ENCODE assay signal across 16 cellular contexts in the genomic region with DNA sequence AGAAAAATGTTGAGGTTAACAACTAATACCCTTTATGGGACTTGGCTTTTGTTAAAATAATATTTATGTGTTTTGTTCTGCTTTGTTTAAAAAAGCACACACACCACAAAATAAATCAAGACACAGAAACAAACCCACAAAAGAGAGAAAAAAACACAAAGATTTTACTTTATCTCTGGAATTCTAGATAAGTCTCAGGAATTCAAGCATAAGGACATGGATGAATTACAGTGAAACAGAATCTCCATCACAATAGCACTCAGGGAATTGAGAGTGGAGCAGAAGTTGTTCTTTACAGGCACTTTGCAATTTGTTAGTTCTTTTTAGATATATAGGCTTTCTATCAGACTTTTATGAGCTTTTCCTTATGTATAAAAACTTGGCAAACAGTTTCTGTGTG.
DNase-seq lines count a peak whose midpoint lies in the region; ATAC-seq, FAIRE-seq and TF ChIP-seq lines count a peak whose summit lies in the region.
"Had no signal": no experiment of that assay in that cellular context is flagged by ENCODE, and none has a peak within 500 bp of the region (broad histone marks: within the 10 kb centered on the region; RNA-seq: fewer than 3 reads in every experiment).

No MANE protein-coding gene starts in this region.

- peak; percentile 66 for DNase-seq in astrocyte (ENCODE audit: low read depth)
- DNase-seq in iPS DF 6.9 (ENCODE audit: low read depth, low spot score), result peak; percentile 16
- DNase-seq in pancreas, result no peak
- no peak for DNase-seq in CD4-positive, alpha-beta T cell
- no peak for DNase-seq in effector CD4-positive, alpha-beta T cell
- DNase-seq: DMS 273 treated with DMSO at 0.1 percent for 48 hours, Karpas-422, MM.1S, NCI-H1105, NCI-H1694 treated with DMSO at 0.1 percent for 48 hours, NCI-H510A, SHP77 had no signal

- POLR2A ChIA-PET in CD4-positive, alpha-beta T cell (lab: Charles Lee), result interaction anchor here (0.5 kb wide), 1 partner anchor 1242 kb away, joined by 3 read pairs; no protein-coding TSS in a partner anchor

- H3K36me3 ChIP-seq in HUES64 (ENCODE audit: insufficient read depth, low read length) (no peaks in the 10 kb centered on the region), astrocyte (ENCODE audit: insufficient read depth, low read length) (no peaks in the 10 kb centered on the region), iPS DF 6.9 (ENCODE audit: control insufficient read depth, insufficient read depth, low read length) (no peaks in the 10 kb centered on the region), pancreas (no peaks in the 10 kb centered on the region)

- no peak overlapping the region; the same call in 1 of the 2 replicates for H3K4me3 ChIP-seq in HUES64 (ENCODE audit: low read length)
- no peak overlapping the region for H3K4me3 ChIP-seq in astrocyte (ENCODE audit: insufficient read depth, low read depth, low read length)
- no peak overlapping the region for H3K4me3 ChIP-seq in iPS DF 6.9 (ENCODE audit: low read length)
- no peak overlapping the region for H3K4me3 ChIP-seq in pancreas

- no peak for TF ChIP-seq CTCF in astrocyte (IDR thresholded peaks at IDR 0.05; ENCODE audit: insufficient read depth, low read depth, low read length)
- no peak for TF ChIP-seq CTCF in pancreas (IDR thresholded peaks at IDR 0.05)
- TF ChIP-seq CTCF in CD4-positive, alpha-beta T cell (IDR thresholded peaks at IDR 0.05), result no peak

- no peak overlapping the region for H3K4me2 ChIP-seq in astrocyte (ENCODE audit: low read length)

- H3K9ac ChIP-seq in HUES64 (ENCODE audit: low read depth, low read length), result peak overlapping the region; percentile 16; the same call in 1 of the 2 replicates
- H3K9ac ChIP-seq in astrocyte (ENCODE audit: low read length), result no peak overlapping the region

- no peaks in the 10 kb centered on the region for H3K9me3 ChIP-seq in HUES64 (ENCODE audit: insufficient read depth, low read depth, low read length)
- H3K9me3 ChIP-seq in astrocyte (ENCODE audit: insufficient read depth, low read depth, low read length), result no peaks in the 10 kb centered on the region
- no peaks in the 10 kb centered on the region for H3K9me3 ChIP-seq in iPS DF 6.9 (ENCODE audit: control insufficient read depth, insufficient read depth, low read length)
- no peaks in the 10 kb centered on the region for H3K9me3 ChIP-seq in pancreas
- no peaks in the 10 kb centered on the region for H3K9me3 ChIP-seq in CD4-positive, alpha-beta T cell (ENCODE audit: control insufficient read depth, low read length)

- H3K27ac Mint-ChIP-seq in astrocyte (ENCODE audit: unreplicated experiment), result no peak overlapping the region
- H3K27ac Mint-ChIP-seq in CD4-positive, alpha-beta T cell, result no peak overlapping the region

- H3K27ac ChIP-seq in HUES64 (ENCODE audit: low read depth, low read length) (peak overlapping the region; percentile 76), astrocyte (ENCODE audit: low read depth, low read length) (no peak overlapping the region), iPS DF 6.9 (ENCODE audit: low read length) (no peak overlapping the region), pancreas (no peak overlapping the region)
- no peak overlapping the region for H3K27ac ChIP-seq in CD4-positive, alpha-beta T cell (ENCODE audit: low read depth, low read length)

- H3K27me3 Mint-ChIP-seq in astrocyte (ENCODE audit: low read depth, unreplicated experiment), result no peaks in the 10 kb centered on the region
- no peaks in the 10 kb centered on the region for H3K27me3 Mint-ChIP-seq in CD4-positive, alpha-beta T cell

- no peak for ATAC-seq in pancreas
- ATAC-seq in CD4-positive, alpha-beta T cell (ENCODE audit: poor library complexity), result no peak
- no peak for ATAC-seq in GM21367 (IDR thresholded peaks at IDR 0.05; ENCODE audit: unreplicated experiment)
- ATAC-seq: HCT116 had no signal

- peaks cover 1% of the 10 kb centered on the region for H3K4me1 Mint-ChIP-seq in astrocyte (ENCODE audit: low read depth, unreplicated experiment)
- no peaks in the 10 kb centered on the region for H3K4me1 Mint-ChIP-seq in CD4-positive, alpha-beta T cell (ENCODE audit: low read depth)

- FAIRE-seq in astrocyte (lab: Jason Lieb, UNC) (no peak), pancreas (lab: Jason Lieb, UNC) (peak; percentile 67)
- FAIRE-seq: RCC 7860 had no signal

- no peak overlapping the region for H3K4me3 Mint-ChIP-seq in astrocyte (ENCODE audit: unreplicated experiment)
- no peak overlapping the region for H3K4me3 Mint-ChIP-seq in CD4-positive, alpha-beta T cell

- H3K4me1 ChIP-seq in HUES64 (ENCODE audit: insufficient read depth, low read length) (peaks cover 44% of the 10 kb centered on the region), astrocyte (ENCODE audit: insufficient read depth, low read length) (peaks cover 8% of the 10 kb centered on the region), iPS DF 6.9 (ENCODE audit: control insufficient read depth, insufficient read depth, low read length) (peaks cover 4% of the 10 kb centered on the region; the same call in 1 of the 2 replicates), pancreas (peaks cover 3 to 10% (median 5%) of the 10 kb centered on the region in 3 donors)

- intact Hi-C loops in pancreas (cut with DNase I), result no loop called here
- intact Hi-C loops in CD4-positive, alpha-beta T cell (cut with DNase I, micrococcal nuclease), result no loop called here

- no peaks in the 10 kb centered on the region for H3K9me3 Mint-ChIP-seq in astrocyte (ENCODE audit: unreplicated experiment)
- peaks cover 7% of the 10 kb centered on the region for H3K9me3 Mint-ChIP-seq in CD4-positive, alpha-beta T cell

- CTCF ChIA-PET in CD4-positive, alpha-beta T cell (lab: Charles Lee), result no interaction called here

- no peaks in the 10 kb centered on the region for H3K79me2 ChIP-seq in astrocyte (ENCODE audit: insufficient read depth, low read length)

- H2AFZ ChIP-seq in astrocyte (ENCODE audit: low read depth, low read length), result no peak overlapping the region

- H3K27me3 ChIP-seq in HUES64 (ENCODE audit: insufficient read depth, low read length), result no peaks in the 10 kb centered on the region
- H3K27me3 ChIP-seq in astrocyte (ENCODE audit: insufficient read depth, low read length), result no peaks in the 10 kb centered on the region
- H3K27me3 ChIP-seq in iPS DF 6.9 (ENCODE audit: control insufficient read depth, insufficient read depth, low read length), result no peaks in the 10 kb centered on the region
- H3K27me3 ChIP-seq in pancreas, result no peaks in the 10 kb centered on the region
- H3K27me3 ChIP-seq in CD4-positive, alpha-beta T cell (ENCODE audit: control insufficient read depth, insufficient read depth, low read length), result no peaks in the 10 kb centered on the region

- no peaks in the 10 kb centered on the region for H3K36me3 Mint-ChIP-seq in astrocyte (ENCODE audit: low read depth, unreplicated experiment)
- H3K36me3 Mint-ChIP-seq in CD4-positive, alpha-beta T cell (ENCODE audit: low read depth), result peaks cover 6% of the 10 kb centered on the region

- H4K20me1 ChIP-seq in astrocyte (ENCODE audit: insufficient read depth, low read length), result no peaks in the 10 kb centered on the region

Comparison
In these comparisons a context has a peak if more than half of its experiments do, and no peak if none do; other contexts are left out.
1. DNase-seq: peak in astrocyte (single experiment) and iPS DF 6.9 (single experiment); none in pancreas (0 of 6), CD4-positive, alpha-beta T cell (0 of 10) and effector CD4-positive, alpha-beta T cell (single experiment).